1 cellular context compared by ENCODE assay signal in genomic region chr1:101995984-101996731, GRCh38.
TF ChIP-seq lines count a peak whose summit lies in the region.

No MANE protein-coding gene starts in this region.

TF ChIP-seq in WTC11, 78 proteins besides CTCF, POLR2A, EP300 and RAD21 (continued from another document):
- no peak for TF ChIP-seq MAX (CRISPR knock-in tag; IDR thresholded peaks at IDR 0.05)
- no peak for TF ChIP-seq SMAD3 (CRISPR knock-in tag; IDR thresholded peaks at IDR 0.05; ENCODE audit: borderline replicate concordance)
- TF ChIP-seq NR3C1 (CRISPR knock-in tag; conservative IDR thresholded peaks at IDR 0.05; ENCODE audit: low read depth) = no peak
- TF ChIP-seq STAT6 (CRISPR knock-in tag; conservative IDR thresholded peaks at IDR 0.05; ENCODE audit: low read depth) = no peak
